Comparison of ENCODE assay signal across 14 cellular contexts in genomic region chr13:46629811-46630413, GRCh38.
DNase-seq lines count a peak whose midpoint lies in the region; ATAC-seq and TF ChIP-seq lines count a peak whose summit lies in the region.
"Had no signal": no experiment of that assay in that cellular context is flagged by ENCODE, and none has a peak within 500 bp of the region (broad histone marks: within the 10 kb centered on the region; RNA-seq: fewer than 3 reads in every experiment).

No MANE protein-coding gene starts in this region.

- ATAC-seq in CD4-positive, CD25-positive, alpha-beta regulatory T cell (ENCODE audit: low read depth in 2 of 2): no peak
- ATAC-seq in GM23338 (no peak), WTC11 (no peak; the same call in 1 of the 2 replicates), natural killer cell (no peak), HG03571 (IDR thresholded peaks at IDR 0.05; ENCODE audit: unreplicated experiment) (no peak)

- peaks cover 0 to 3% (median 0%) of the 10 kb centered on the region in 7 donors for H3K9me3 Mint-ChIP-seq in CD4-positive, CD25-positive, alpha-beta regulatory T cell
- no peaks in the 10 kb centered on the region for H3K9me3 Mint-ChIP-seq in GM23338
- H3K9me3 Mint-ChIP-seq in WTC11: no peaks in the 10 kb centered on the region
- no peaks in the 10 kb centered on the region for H3K9me3 Mint-ChIP-seq in natural killer cell

- H4K20me1 ChIP-seq in GM23338 (replicated peaks; ENCODE audit: insufficient read depth): no peaks in the 10 kb centered on the region

- H3K4me3 Mint-ChIP-seq in CD4-positive, CD25-positive, alpha-beta regulatory T cell: peak overlapping the region in 1 of 4 donors; percentile 35
- H3K4me3 Mint-ChIP-seq in GM23338 (no peak overlapping the region), WTC11 (no peak overlapping the region), natural killer cell (no peak overlapping the region)

- H3K27ac Mint-ChIP-seq in CD4-positive, CD25-positive, alpha-beta regulatory T cell: peak overlapping the region in 2 of 3 donors; percentile 14 to 53
- H3K27ac Mint-ChIP-seq in GM23338 (no peak overlapping the region; the same call in 1 of the 2 replicates), WTC11 (peak overlapping the region; percentile 84), natural killer cell (peak overlapping the region; percentile 81 to 84)

- POLR2A ChIA-PET in WTC11 (lab: Charles Lee): interaction anchor here (0.9 to 1.2 kb wide), 2 partner anchors 10 to 16 kb away, joined by 3 to 5 read pairs; no protein-coding TSS in a partner anchor

- H3K4me1 Mint-ChIP-seq in CD4-positive, CD25-positive, alpha-beta regulatory T cell: peaks cover 45 to 64% (median 57%) of the 10 kb centered on the region in 4 donors
- H3K4me1 Mint-ChIP-seq in GM23338: peaks cover 43% of the 10 kb centered on the region
- peaks cover 55% of the 10 kb centered on the region for H3K4me1 Mint-ChIP-seq in WTC11
- H3K4me1 Mint-ChIP-seq in natural killer cell: peaks cover 64% of the 10 kb centered on the region in 2 donors

- TF ChIP-seq CTCF in GM23338 (conservative IDR thresholded peaks at IDR 0.05; ENCODE audit: low read depth in 2 of 2): no peak
- no peak for TF ChIP-seq CTCF in WTC11 (IDR thresholded peaks at IDR 0.05)
- TF ChIP-seq CTCF in natural killer cell (IDR thresholded peaks at IDR 0.05): no peak

- no peaks in the 10 kb centered on the region for H3K27me3 Mint-ChIP-seq in CD4-positive, CD25-positive, alpha-beta regulatory T cell
- H3K27me3 Mint-ChIP-seq in GM23338 (ENCODE audit: insufficient read depth, low read depth, poor library complexity) (peaks cover 4% of the 10 kb centered on the region), WTC11 (ENCODE audit: low read depth) (no peaks in the 10 kb centered on the region), natural killer cell (ENCODE audit: low read depth in 2 of 2) (no peaks in the 10 kb centered on the region)

- CTCF ChIA-PET in WTC11 (lab: Charles Lee): interaction anchor here (1.2 kb wide), 1 partner anchor 77 kb away, joined by 3 read pairs; the partner anchor contains the start of gene LRCH1

- H3K4me1 ChIP-seq in CD4-positive, CD25-positive, alpha-beta regulatory T cell (ENCODE audit: control insufficient read depth, insufficient read depth, low read length, poor library complexity, severe bottlenecking): peaks cover 8% of the 10 kb centered on the region
- peaks cover 29% of the 10 kb centered on the region for H3K4me1 ChIP-seq in GM23338 (ENCODE audit: insufficient read depth)
- H3K4me1 ChIP-seq: uterus had no signal

- intact Hi-C loops in natural killer cell (cut with micrococcal nuclease): loop anchor here (5.0 kb wide), 1 partner anchor 37 kb away; no protein-coding TSS in a partner anchor

- no peaks in the 10 kb centered on the region for H3K27me3 ChIP-seq in CD4-positive, CD25-positive, alpha-beta regulatory T cell (ENCODE audit: control insufficient read depth, insufficient read depth, low read length)
- H3K27me3 ChIP-seq in GM23338 (ENCODE audit: insufficient read depth) (no peaks in the 10 kb centered on the region), H7 (ENCODE audit: control insufficient read depth, insufficient read depth, low read length) (no peaks in the 10 kb centered on the region)
- H3K27me3 ChIP-seq: uterus had no signal

- H3K36me3 Mint-ChIP-seq in CD4-positive, CD25-positive, alpha-beta regulatory T cell: peaks cover 6% of the 10 kb centered on the region
- H3K36me3 Mint-ChIP-seq in GM23338 (ENCODE audit: low read depth) (no peaks in the 10 kb centered on the region), WTC11 (no peaks in the 10 kb centered on the region), natural killer cell (no peaks in the 10 kb centered on the region)

- no peaks in the 10 kb centered on the region; the same call in 1 of the 2 replicates for H3K9me2 ChIP-seq in GM23338 (ENCODE audit: insufficient read depth)

- no peak overlapping the region for H2AFZ ChIP-seq in GM23338

- H3K9me3 ChIP-seq in CD4-positive, CD25-positive, alpha-beta regulatory T cell (ENCODE audit: control insufficient read depth in 2 of 2, low read length in 2 of 2): no peaks in the 10 kb centered on the region
- H3K9me3 ChIP-seq: uterus had no signal

- peak overlapping the region; percentile 14 for H3K4me2 ChIP-seq in GM23338

- H3K4me3 ChIP-seq in CD4-positive, CD25-positive, alpha-beta regulatory T cell (ENCODE audit: low read depth, low read length): no peak overlapping the region
- no peak overlapping the region for H3K4me3 ChIP-seq in GM23338
- H3K4me3 ChIP-seq in H7 (ENCODE audit: insufficient read depth, low read depth, low read length): no peak overlapping the region
- H3K4me3 ChIP-seq: uterus had no signal

- H3K27ac ChIP-seq in CD4-positive, CD25-positive, alpha-beta regulatory T cell (ENCODE audit: insufficient read depth, low read length, poor library complexity, severe bottlenecking): no peak overlapping the region
- peak overlapping the region; percentile 75 for H3K27ac ChIP-seq in GM23338 (ENCODE audit: low read depth)

- peaks cover 50% of the 10 kb centered on the region for H3K79me2 ChIP-seq in GM23338 (replicated peaks; ENCODE audit: insufficient read depth)

- DNase-seq in CD4-positive, CD25-positive, alpha-beta regulatory T cell: no peak
- no peak for DNase-seq in GM23338 (ENCODE audit: low spot score)
- no peak for DNase-seq in WTC11 (ENCODE audit: low spot score)
- no peak for DNase-seq in natural killer cell
- DNase-seq in activated gamma-delta T cell treated with Interleukin-2 at 50 U/mL for 16 hours: no peak
- no peak for DNase-seq in putamen (ENCODE audit: low spot score)
- no peak for DNase-seq in H7
- DNase-seq: activated CD4-positive, CD25-positive, alpha-beta regulatory T cell; activated CD8-positive, alpha-beta memory T cell treated with anti-CD3 and anti-CD28 coated beads, Interleukin-2, amount 50 U/mL, for 48 hours; C1 segment of cervical spinal cord; kidney glomerular epithelial cell; SIG-M5; uterus had no signal

- H3F3A ChIP-seq in GM23338 (replicated peaks; ENCODE audit: low read depth): no peaks in the 10 kb centered on the region

- no peaks in the 10 kb centered on the region for H3K36me3 ChIP-seq in CD4-positive, CD25-positive, alpha-beta regulatory T cell (ENCODE audit: control insufficient read depth, insufficient read depth, low read length)
- H3K36me3 ChIP-seq in GM23338 (ENCODE audit: insufficient read depth) (no peaks in the 10 kb centered on the region), H7 (replicated peaks; ENCODE audit: control insufficient read depth, insufficient read depth, low read length) (no peaks in the 10 kb centered on the region)
- H3K36me3 ChIP-seq: uterus had no signal

TF ChIP-seq in GM23338, 12 proteins besides CTCF, POLR2A, EP300 and RAD21 (continues in another document):
- TF ChIP-seq STAT1 (IDR thresholded peaks at IDR 0.05; ENCODE audit: unreplicated experiment): no peak
- no peak for TF ChIP-seq REST (IDR thresholded peaks at IDR 0.05; ENCODE audit: unreplicated experiment)
- no peak for TF ChIP-seq ZNF114 (CRISPR knock-in tag; IDR thresholded peaks at IDR 0.05)

TF ChIP-seq in WTC11, 78 proteins besides CTCF, POLR2A, EP300 and RAD21 (continues in another document):
- TF ChIP-seq NFYB (CRISPR knock-in tag; conservative IDR thresholded peaks at IDR 0.05; ENCODE audit: low read depth) (no peak), MYBL2 (CRISPR knock-in tag; IDR thresholded peaks at IDR 0.05) (no peak), PRDM15 (CRISPR knock-in tag; IDR thresholded peaks at IDR 0.05) (no peak), ZBTB43 (CRISPR knock-in tag; IDR thresholded peaks at IDR 0.05) (no peak), RORB (CRISPR knock-in tag; IDR thresholded peaks at IDR 0.05) (no peak), NFATC4 (CRISPR knock-in tag; IDR thresholded peaks at IDR 0.05) (no peak)
